ENCODE assay signal across 19 cellular contexts in genomic region chr6:134669531-134669930, GRCh38.
A peak's percentile ranks its signal among the peaks of the same experiment; 100 is the strongest.
DNase-seq lines count a peak whose midpoint lies in the region; ATAC-seq and TF ChIP-seq lines count a peak whose summit lies in the region.
"Had no signal": no experiment of that assay in that cellular context is flagged by ENCODE, and none has a peak within 500 bp of the region (broad histone marks: within the 10 kb centered on the region; RNA-seq: fewer than 3 reads in every experiment).

No MANE protein-coding gene starts in this region.

- H3K4me3 Mint-ChIP-seq in neural progenitor cell (no peak overlapping the region), GM23338 (no peak overlapping the region)
- H3K4me3 Mint-ChIP-seq in stimulated activated memory B cell treated with anti-CD40 and anti-IgM and Interleukin-4, amounts not matched to agents 10 μg/mL and 1 μg/mL and 100 μg/mL, for 72 hours, result no peak overlapping the region
- H3K4me3 Mint-ChIP-seq: CD4-positive, CD25-positive, alpha-beta regulatory T cell had no signal

- H3K9me3 ChIP-seq in neural progenitor cell (ENCODE audit: low read depth), result no peaks in the 10 kb centered on the region
- H3K9me3 ChIP-seq: BE2C, HAP-1 had no signal

- H3K9me3 Mint-ChIP-seq in neural progenitor cell, result no peaks in the 10 kb centered on the region
- no peaks in the 10 kb centered on the region for H3K9me3 Mint-ChIP-seq in GM23338
- H3K9me3 Mint-ChIP-seq in stimulated activated memory B cell treated with anti-CD40 and anti-IgM and Interleukin-4, amounts not matched to agents 10 μg/mL and 1 μg/mL and 100 μg/mL, for 72 hours, result no peaks in the 10 kb centered on the region
- H3K9me3 Mint-ChIP-seq: CD4-positive, CD25-positive, alpha-beta regulatory T cell had no signal

- H3K36me3 Mint-ChIP-seq in neural progenitor cell, result no peaks in the 10 kb centered on the region
- H3K36me3 Mint-ChIP-seq in GM23338 (ENCODE audit: low read depth), result no peaks in the 10 kb centered on the region
- no peaks in the 10 kb centered on the region for H3K36me3 Mint-ChIP-seq in stimulated activated memory B cell treated with anti-CD40 and anti-IgM and Interleukin-4, amounts not matched to agents 10 μg/mL and 1 μg/mL and 100 μg/mL, for 72 hours
- H3K36me3 Mint-ChIP-seq: CD4-positive, CD25-positive, alpha-beta regulatory T cell had no signal

- DNase-seq in DMS53 (lab: John Stamatoyannopoulos, UW) (peak; percentile 3), DMS53 treated with DMSO at 0.1 percent for 48 hours (lab: John Stamatoyannopoulos, UW; ENCODE audit: unreplicated experiment) (no peak), EH (ENCODE audit: low read depth) (peak; percentile 38), NCI-H69 (lab: John Stamatoyannopoulos, UW) (peak; percentile 10), neural progenitor cell (ENCODE audit: low spot score) (no peak), GM23338 (ENCODE audit: low spot score) (no peak)
- DNase-seq in activated CD4-positive, CD25-positive, alpha-beta regulatory T cell treated with anti-CD3 and anti-CD28 coated beads, Interleukin-2, amount 50 U/mL, for 72 hours, result no peak
- DNase-seq: 8988T; BE2C; CD4-positive, CD25-positive, alpha-beta regulatory T cell; COR-L47; NCI-H1048; NCI-H1694 treated with DMSO at 0.1 percent for 48 hours; NCI-H345; NCI-H526 had no signal

- no peaks in the 10 kb centered on the region for H4K20me1 ChIP-seq in neural progenitor cell (ENCODE audit: low read depth)
- no peaks in the 10 kb centered on the region for H4K20me1 ChIP-seq in GM23338 (replicated peaks; ENCODE audit: insufficient read depth)

- H3F3A ChIP-seq in neural progenitor cell (ENCODE audit: low read depth), result no peaks in the 10 kb centered on the region
- H3F3A ChIP-seq in GM23338 (replicated peaks; ENCODE audit: low read depth), result no peaks in the 10 kb centered on the region

- H3K4me1 ChIP-seq in neural progenitor cell, result peaks cover 3% of the 10 kb centered on the region
- no peaks in the 10 kb centered on the region for H3K4me1 ChIP-seq in GM23338 (ENCODE audit: insufficient read depth)
- H3K4me1 ChIP-seq: BE2C, HAP-1 had no signal

- H3K27ac ChIP-seq in neural progenitor cell (no peak overlapping the region), GM23338 (ENCODE audit: low read depth) (no peak overlapping the region)
- H3K27ac ChIP-seq: HL-60 had no signal

- peak overlapping the region; percentile 13 for H2AFZ ChIP-seq in neural progenitor cell (replicated peaks)
- no peak overlapping the region for H2AFZ ChIP-seq in GM23338

- H3K36me3 ChIP-seq in neural progenitor cell, result no peaks in the 10 kb centered on the region
- H3K36me3 ChIP-seq in GM23338 (ENCODE audit: insufficient read depth), result no peaks in the 10 kb centered on the region
- H3K36me3 ChIP-seq: BE2C, HAP-1 had no signal

- H3K4me1 Mint-ChIP-seq in neural progenitor cell (no peaks in the 10 kb centered on the region), GM23338 (peaks cover 5% of the 10 kb centered on the region; the same call in 2 of the 3 replicates)
- no peaks in the 10 kb centered on the region for H3K4me1 Mint-ChIP-seq in stimulated activated memory B cell treated with anti-CD40 and anti-IgM and Interleukin-4, amounts not matched to agents 10 μg/mL and 1 μg/mL and 100 μg/mL, for 72 hours
- H3K4me1 Mint-ChIP-seq: CD4-positive, CD25-positive, alpha-beta regulatory T cell had no signal

- H3K27ac Mint-ChIP-seq in neural progenitor cell (no peak overlapping the region), GM23338 (no peak overlapping the region)
- H3K27ac Mint-ChIP-seq in stimulated activated memory B cell treated with anti-CD40 and anti-IgM and Interleukin-4, amounts not matched to agents 10 μg/mL and 1 μg/mL and 100 μg/mL, for 72 hours, result no peak overlapping the region
- H3K27ac Mint-ChIP-seq: CD4-positive, CD25-positive, alpha-beta regulatory T cell had no signal

- H3K9ac ChIP-seq in neural progenitor cell, result no peak overlapping the region

- H3K4me2 ChIP-seq in neural progenitor cell, result no peak overlapping the region
- H3K4me2 ChIP-seq in GM23338, result no peak overlapping the region

- H3K27me3 ChIP-seq in neural progenitor cell (no peaks in the 10 kb centered on the region), GM23338 (ENCODE audit: insufficient read depth) (no peaks in the 10 kb centered on the region)
- H3K27me3 ChIP-seq: BE2C had no signal

- no peak for ATAC-seq in GM23338
- no peak for ATAC-seq in stimulated activated memory B cell treated with anti-CD40 and anti-IgM and Interleukin-4, amounts not matched to agents 10 μg/mL and 1 μg/mL and 100 μg/mL, for 72 hours
- ATAC-seq: Right ventricle myocardium inferior had no signal

- no peaks in the 10 kb centered on the region for H3K9me2 ChIP-seq in GM23338 (ENCODE audit: insufficient read depth)

- H3K27me3 Mint-ChIP-seq in neural progenitor cell (ENCODE audit: insufficient read depth, low read depth) (peaks cover 4% of the 10 kb centered on the region), GM23338 (ENCODE audit: insufficient read depth, low read depth, poor library complexity) (peaks cover 2% of the 10 kb centered on the region)
- H3K27me3 Mint-ChIP-seq in stimulated activated memory B cell treated with anti-CD40 and anti-IgM and Interleukin-4, amounts not matched to agents 10 μg/mL and 1 μg/mL and 100 μg/mL, for 72 hours, result no peaks in the 10 kb centered on the region

- no peak for TF ChIP-seq CTCF in neural progenitor cell (IDR thresholded peaks at IDR 0.05)
- no peak for TF ChIP-seq CTCF in GM23338 (conservative IDR thresholded peaks at IDR 0.05; ENCODE audit: low read depth in 2 of 2)

- H3K4me3 ChIP-seq in neural progenitor cell (no peak overlapping the region), GM23338 (no peak overlapping the region)
- H3K4me3 ChIP-seq: HAP-1 had no signal

- no peaks in the 10 kb centered on the region for H3K79me2 ChIP-seq in neural progenitor cell (ENCODE audit: low read depth)
- H3K79me2 ChIP-seq in GM23338 (replicated peaks; ENCODE audit: insufficient read depth), result no peaks in the 10 kb centered on the region

TF ChIP-seq in GM23338, 12 proteins besides CTCF, POLR2A, EP300 and RAD21 (continues in another document):
- TF ChIP-seq ETS1 (IDR thresholded peaks at IDR 0.05), result no peak
- no peak for TF ChIP-seq STAT1 (IDR thresholded peaks at IDR 0.05; ENCODE audit: unreplicated experiment)
- TF ChIP-seq EZH2phosphoT487 (IDR thresholded peaks at IDR 0.05; ENCODE audit: unreplicated experiment), result no peak
- no peak for TF ChIP-seq EZH2 (IDR thresholded peaks at IDR 0.05; ENCODE audit: low read depth, unreplicated experiment)
- no peak for TF ChIP-seq POLR2AphosphoS5 (IDR thresholded peaks at IDR 0.05; ENCODE audit: low read depth)
- no peak for TF ChIP-seq CREB1 (CRISPR knock-in tag; IDR thresholded peaks at IDR 0.05; ENCODE audit: low read depth)
- TF ChIP-seq ZNF114 (CRISPR knock-in tag; IDR thresholded peaks at IDR 0.05), result no peak
- no peak for TF ChIP-seq NANOG (IDR thresholded peaks at IDR 0.05; ENCODE audit: borderline replicate concordance)
- no peak for TF ChIP-seq JUNB (IDR thresholded peaks at IDR 0.05; ENCODE audit: unreplicated experiment)

Comparison
In these comparisons a context has a peak if more than half of its experiments do, and no peak if none do; other contexts are left out.
1. DNase-seq: peak in DMS53 (single experiment), EH (single experiment) and NCI-H69 (single experiment); none in DMS53 treated with DMSO at 0.1 percent for 48 hours (single experiment), neural progenitor cell (single experiment), GM23338 (single experiment) and activated CD4-positive, CD25-positive, alpha-beta regulatory T cell treated with anti-CD3 and anti-CD28 coated beads, Interleukin-2, amount 50 U/mL, for 72 hours (single experiment).